ENCODE assay signal across 38 cellular contexts in the genomic region with DNA sequence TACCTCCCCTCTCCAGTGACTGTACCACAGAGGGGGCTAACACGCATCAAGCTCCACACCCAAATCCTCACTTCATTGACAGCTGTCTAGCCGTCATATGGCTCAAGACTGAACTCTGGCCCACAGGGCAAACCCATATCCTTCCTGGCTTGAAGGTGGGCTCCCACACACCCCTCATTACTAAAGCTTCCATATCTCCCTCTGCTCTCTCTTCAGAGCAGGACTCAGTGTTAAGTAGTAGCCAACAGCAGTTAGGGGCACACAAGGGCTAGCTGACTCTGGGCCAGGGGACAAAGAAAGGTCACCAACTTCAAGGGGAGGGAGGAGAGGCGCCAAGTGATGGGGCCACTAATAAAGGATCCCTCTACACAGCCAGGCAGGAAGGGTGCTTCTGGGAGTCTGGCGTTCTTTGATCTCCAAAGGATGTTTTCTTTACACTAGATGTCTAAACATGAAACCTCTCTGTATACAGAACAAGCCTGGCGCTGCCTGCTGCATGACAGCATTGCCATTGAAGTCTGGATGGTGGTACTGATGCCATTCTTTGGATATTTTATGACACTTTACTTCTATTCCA. TPM values are rescaled to one million over a fixed set of nuclear protein-coding genes. Genes with fewer than 3 reads are reported as not detected.
"Had no signal": no experiment of that assay in that cellular context is flagged by ENCODE, and none has a peak within 500 bp of the region (broad histone marks: within the 10 kb centered on the region; RNA-seq: fewer than 3 reads in every experiment).

No MANE protein-coding gene starts in this region.

- H3K27ac ChIP-seq: body of pancreas, brain microvascular endothelial cell, breast epithelium, VCaP had no signal

- ATAC-seq: activated CD8-positive, alpha-beta T cell treated with anti-CD3 and anti-CD28 coated beads for 36 hours; activated naive CD4-positive, alpha-beta T cell treated with anti-CD3 and anti-CD28 coated beads, Interleukin-2, amount 50 U/mL, for 72 hours; activated T-cell treated with anti-CD3 and anti-CD28 coated beads, Interleukin-2, amount 50 U/mL, for 4 hours; activated T-cell treated with anti-CD3 and anti-CD28 coated beads, Interleukin-2, amount 50 U/mL, for 72 hours; activated T-helper 17 cell treated with anti-CD3 and anti-CD28 coated beads, Interleukin-2, amount 50 U/mL, for 72 hours; body of pancreas had no signal

- H3K9me3 ChIP-seq: adrenal gland, body of pancreas, breast epithelium had no signal

- H3K27ac Mint-ChIP-seq: activated B cell treated with CpG ODN at 0.5 μM for 24 hours; activated CD4-positive, alpha-beta memory T cell treated with anti-CD3 and anti-CD28 coated beads for 36 hours; activated CD4-positive, alpha-beta T cell treated with anti-CD3 and anti-CD28 coated beads, Interleukin-2, amount 10 ng/mL, durations not matched to agents 24 days and 14 days; activated CD8-positive, alpha-beta T cell treated with anti-CD3 and anti-CD28 coated beads for 36 hours; activated naive CD4-positive, alpha-beta T cell treated with anti-CD3 and anti-CD28 coated beads for 36 hours; activated naive CD4-positive, alpha-beta T cell treated with anti-CD3 and anti-CD28 coated beads, Interleukin-2, amount 50 U/mL, for 72 hours; activated naive CD8-positive, alpha-beta T cell treated with anti-CD3 and anti-CD28 coated beads for 36 hours; activated T-cell treated with anti-CD3 and anti-CD28 coated beads, Interleukin-2, amount 50 U/mL, for 72 hours; activated T-helper 1 cell treated with anti-CD3 and anti-CD28 coated beads, Interleukin-12 subunit alpha, Interleukin-12 subunit beta, Interleukin-2, Interleukin-4 antibody, amounts not matched to agents 30 ng/mL and 10 ng/mL and 1 ng/mL, durations not matched to agents 14 hours and 24 hours and 36 hours; activated T-helper 17 cell treated with anti-CD3 and anti-CD28 coated beads, Interleukin-2, amount 50 U/mL, for 72 hours; T-helper 1 cell treated with Interleukin-12 subunit alpha and Interleukin-12 subunit beta and Interleukin-4 antibody, amounts not matched to agents 30 μg/mL and 1 μg/mL, for 36 hours; T-helper 2 cell treated with Interferon-gamma antibody and Interleukin-4, amounts not matched to agents 5 μg/mL and 100 μg/mL, for 36 hours had no signal

- DNase-seq: activated B cell treated with CpG ODN at 0.5 μM for 24 hours; activated CD4-positive, alpha-beta memory T cell treated with anti-CD3 and anti-CD28 coated beads for 36 hours; activated CD4-positive, alpha-beta T cell treated with anti-CD3 and anti-CD28 coated beads for 4 hours; activated CD4-positive, alpha-beta T cell treated with anti-CD3 and anti-CD28 coated beads, Interleukin-2, amount 10 ng/mL, durations not matched to agents 24 days and 14 days; activated CD4-positive, alpha-beta T cell treated with anti-CD3 and anti-CD28 coated beads, Interleukin-2, amount 50 U/mL, for 1 hour; activated CD4-positive, alpha-beta T cell treated with anti-CD3 and anti-CD28 coated beads, Interleukin-2, amount 50 U/mL, for 4 hours; activated CD4-positive, CD25-positive, alpha-beta regulatory T cell treated with anti-CD3 and anti-CD28 coated beads, Interleukin-2, amount 50 U/mL, for 72 hours; activated CD8-positive, alpha-beta memory T cell treated with anti-CD3 and anti-CD28 coated beads, Interleukin-2, amount 50 U/mL, for 4 hours; activated CD8-positive, alpha-beta T cell treated with anti-CD3 and anti-CD28 coated beads for 36 hours; activated effector memory CD4-positive, alpha-beta T cell treated with anti-CD3 and anti-CD28 coated beads, Interleukin-2, amount 50 U/mL, for 16 hours; activated gamma-delta T cell treated with Interleukin-2 at 50 U/mL for 16 hours; activated naive CD4-positive, alpha-beta T cell; activated naive CD4-positive, alpha-beta T cell treated with anti-CD3 and anti-CD28 coated beads for 36 hours; activated naive CD4-positive, alpha-beta T cell treated with anti-CD3 and anti-CD28 coated beads, Interleukin-2, amount 50 U/mL, for 16 hours; activated naive CD8-positive, alpha-beta T cell treated with anti-CD3 and anti-CD28 coated beads for 36 hours; activated T-cell treated with anti-CD3 and anti-CD28 coated beads for 4 hours; activated T-cell treated with anti-CD3 and anti-CD28 coated beads, Interleukin-2, amount 50 U/mL, for 1 hour; activated T-cell treated with anti-CD3 and anti-CD28 coated beads, Interleukin-2, amount 50 U/mL, for 4 hours; activated T-cell treated with anti-CD3 and anti-CD28 coated beads, Interleukin-2, amount 50 U/mL, for 72 hours; adrenal gland; amniotic stem cell; aorta; body of pancreas; brain microvascular endothelial cell; central memory CD4-positive, alpha-beta T cell; T-helper 1 cell; T-helper 2 cell; T-helper 9 cell had no signal

- H3K4me1 Mint-ChIP-seq: activated B cell treated with CpG ODN at 0.5 μM for 24 hours; activated CD4-positive, alpha-beta T cell treated with anti-CD3 and anti-CD28 coated beads, Interleukin-2, amount 10 ng/mL, durations not matched to agents 24 days and 14 days; activated naive CD8-positive, alpha-beta T cell treated with anti-CD3 and anti-CD28 coated beads for 36 hours; activated T-helper 17 cell treated with anti-CD3 and anti-CD28 coated beads, Interleukin-2, amount 50 U/mL, for 72 hours had no signal

- H3K36me3 ChIP-seq: adrenal gland, brain microvascular endothelial cell, breast epithelium had no signal

- H3K4me3 ChIP-seq: adrenal gland, body of pancreas, breast epithelium had no signal

- H3K4me3 Mint-ChIP-seq: activated B cell treated with CpG ODN at 0.5 μM for 24 hours; activated CD4-positive, alpha-beta memory T cell treated with anti-CD3 and anti-CD28 coated beads for 36 hours; activated CD4-positive, alpha-beta T cell treated with anti-CD3 and anti-CD28 coated beads, Interleukin-2, amount 10 ng/mL, durations not matched to agents 24 days and 14 days; activated CD8-positive, alpha-beta T cell treated with anti-CD3 and anti-CD28 coated beads for 36 hours; activated naive CD4-positive, alpha-beta T cell treated with anti-CD3 and anti-CD28 coated beads for 36 hours; activated naive CD8-positive, alpha-beta T cell treated with anti-CD3 and anti-CD28 coated beads for 36 hours; activated T-cell treated with anti-CD3 and anti-CD28 coated beads, Interleukin-2, amount 50 U/mL, for 4 hours; activated T-cell treated with anti-CD3 and anti-CD28 coated beads, Interleukin-2, amount 50 U/mL, for 72 hours; activated T-helper 1 cell treated with anti-CD3 and anti-CD28 coated beads, Interleukin-12 subunit alpha, Interleukin-12 subunit beta, Interleukin-2, Interleukin-4 antibody, amounts not matched to agents 30 ng/mL and 10 ng/mL and 1 ng/mL, durations not matched to agents 14 hours and 24 hours and 36 hours; activated T-helper 17 cell treated with anti-CD3 and anti-CD28 coated beads, Interleukin-2, amount 50 U/mL, for 72 hours; T-helper 1 cell treated with Interleukin-12 subunit alpha and Interleukin-12 subunit beta and Interleukin-4 antibody, amounts not matched to agents 30 μg/mL and 1 μg/mL, for 36 hours; T-helper 2 cell treated with Interferon-gamma antibody and Interleukin-4, amounts not matched to agents 5 μg/mL and 100 μg/mL, for 36 hours had no signal

- H3K27me3 Mint-ChIP-seq: activated B cell treated with CpG ODN at 0.5 μM for 24 hours; activated CD4-positive, alpha-beta T cell treated with anti-CD3 and anti-CD28 coated beads, Interleukin-2, amount 10 ng/mL, durations not matched to agents 24 days and 14 days had no signal

- H3K4me1 ChIP-seq: breast epithelium had no signal

- H3K27me3 ChIP-seq: adrenal gland, body of pancreas, brain microvascular endothelial cell, breast epithelium had no signal

RNA-seq across cellular contexts. Expression of gene PEG3, which starts 8.1 kb away (rescaled TPM):
- total RNA-seq: activated B cell treated with CpG ODN at 0.5 μM for 24 hours; activated CD4-positive, alpha-beta memory T cell treated with anti-CD3 and anti-CD28 coated beads for 36 hours; activated CD4-positive, alpha-beta T cell treated with anti-CD3 and anti-CD28 coated beads, Interleukin-2, amount 10 ng/mL, durations not matched to agents 24 days and 14 days; activated CD8-positive, alpha-beta memory T cell treated with anti-CD3 and anti-CD28 coated beads for 36 hours; activated naive CD4-positive, alpha-beta T cell treated with anti-CD3 and anti-CD28 coated beads for 36 hours; activated naive CD4-positive, alpha-beta T cell treated with anti-CD3 and anti-CD28 coated beads, Interleukin-2, amount 50 U/mL, for 72 hours; activated T-helper 1 cell treated with anti-CD3 and anti-CD28 coated beads, Interleukin-12 subunit alpha, Interleukin-12 subunit beta, Interleukin-2, Interleukin-4 antibody, amounts not matched to agents 30 ng/mL and 10 ng/mL and 1 ng/mL, durations not matched to agents 14 hours and 24 hours and 36 hours; astrocyte had no signal

RNA-seq across cellular contexts. Expression of gene ZIM2, which starts 8.1 kb away (rescaled TPM):
- total RNA-seq: activated B cell treated with CpG ODN at 0.5 μM for 24 hours; activated CD4-positive, alpha-beta memory T cell treated with anti-CD3 and anti-CD28 coated beads for 36 hours; activated CD4-positive, alpha-beta T cell treated with anti-CD3 and anti-CD28 coated beads, Interleukin-2, amount 10 ng/mL, durations not matched to agents 24 days and 14 days; activated CD8-positive, alpha-beta memory T cell treated with anti-CD3 and anti-CD28 coated beads for 36 hours; activated CD8-positive, alpha-beta T cell treated with anti-CD3 and anti-CD28 coated beads for 36 hours; activated naive CD4-positive, alpha-beta T cell treated with anti-CD3 and anti-CD28 coated beads for 36 hours; activated naive CD4-positive, alpha-beta T cell treated with anti-CD3 and anti-CD28 coated beads, Interleukin-2, amount 50 U/mL, for 72 hours; activated naive CD8-positive, alpha-beta T cell treated with anti-CD3 and anti-CD28 coated beads for 36 hours; activated T-cell treated with anti-CD3 and anti-CD28 coated beads, Interleukin-2, amount 50 U/mL, for 4 hours; activated T-cell treated with anti-CD3 and anti-CD28 coated beads, Interleukin-2, amount 50 U/mL, for 72 hours; activated T-helper 1 cell treated with anti-CD3 and anti-CD28 coated beads, Interleukin-12 subunit alpha, Interleukin-12 subunit beta, Interleukin-2, Interleukin-4 antibody, amounts not matched to agents 30 ng/mL and 10 ng/mL and 1 ng/mL, durations not matched to agents 14 hours and 24 hours and 36 hours; activated T-helper 17 cell treated with anti-CD3 and anti-CD28 coated beads, Interleukin-2, amount 50 U/mL, for 72 hours; astrocyte; cardiac septum had no signal
- polyA plus RNA-seq: aorta had no signal
